Comparison of ENCODE assay signal across 8 cellular contexts in the genomic region with DNA sequence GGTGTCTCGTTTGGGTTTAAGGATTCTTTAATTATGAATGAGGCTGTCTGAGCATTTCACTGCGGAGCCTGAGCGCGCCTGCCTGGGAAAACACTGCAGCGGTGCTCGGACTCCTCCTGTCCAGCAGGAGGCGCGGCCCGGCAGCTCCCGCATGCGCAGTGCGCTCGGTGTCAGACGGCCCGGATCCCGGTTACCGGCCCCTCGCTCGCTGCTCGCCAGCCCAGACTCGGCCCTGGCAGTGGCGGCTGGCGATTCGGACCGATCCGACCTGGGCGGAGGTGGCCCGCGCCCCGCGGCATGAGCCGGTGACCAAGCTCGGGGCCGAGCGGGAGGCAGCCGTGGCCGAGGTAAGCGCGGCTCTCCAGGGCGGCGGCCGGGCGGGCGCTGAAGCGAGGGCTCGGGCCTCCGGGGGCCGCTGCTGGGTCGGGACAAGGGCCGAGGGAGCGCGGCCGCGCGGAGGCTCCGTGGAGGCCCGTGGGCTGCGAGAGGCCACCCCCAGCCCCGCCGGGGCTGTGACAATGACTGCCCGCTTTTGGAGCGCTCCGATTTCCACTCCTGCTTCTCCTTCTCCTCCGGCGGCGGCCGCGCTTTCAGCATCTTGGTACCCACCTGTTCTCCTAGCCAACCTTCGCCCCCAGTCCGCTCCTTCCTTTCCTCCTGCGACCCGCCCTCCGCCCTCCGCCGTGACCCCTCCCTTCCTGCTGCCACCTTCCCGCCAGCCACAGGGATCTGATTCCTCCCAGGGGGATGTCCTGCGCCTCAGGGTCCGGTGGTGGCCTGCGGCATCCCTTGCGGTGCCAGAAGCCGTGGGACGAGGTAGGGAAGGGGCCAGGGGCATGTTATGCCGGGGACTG. TPM values are rescaled to one million over a fixed set of nuclear protein-coding genes. Genes with fewer than 3 reads are reported as not detected.
A peak's percentile ranks its signal among the peaks of the same experiment; 100 is the strongest.
DNase-seq lines count a peak whose midpoint lies in the region; TF ChIP-seq lines count a peak whose summit lies in the region.

EXT2 (plus strand) TSS at position 173 of the 854 bp plus-strand sequence. CDS start 12,035 bp downstream, outside the sequence.

- peak within 1 kb of the TSS; percentile 2; the same call in 1 of the 2 replicates for H3K27ac ChIP-seq in SJCRH30
- H3K27ac ChIP-seq in neutrophil: peak within 1 kb of the TSS; percentile 56

- in situ Hi-C loops in HAP-1 (cut with MboI; ENCODE audit: low sequenced_read_pairs): no loop called here

- H3K27me3 ChIP-seq in HAP-1 (ENCODE audit: low read depth) (no peaks in the 10 kb centered on the region), MG63 (no peaks in the 10 kb centered on the region), SJCRH30 (no peaks in the 10 kb centered on the region), neutrophil (peaks cover 18% of the 10 kb centered on the region)

- peak within 1 kb of the TSS; percentile 67 for H3K4me3 ChIP-seq in HAP-1
- H3K4me3 ChIP-seq in MG63: peak within 1 kb of the TSS; percentile 82
- peak within 1 kb of the TSS; percentile 83 for H3K4me3 ChIP-seq in SJCRH30
- peak within 1 kb of the TSS; percentile 64 to 66 for H3K4me3 ChIP-seq in neutrophil (ENCODE audit: low read depth in 1 of 2, low read length in 1 of 2)

- TF ChIP-seq CTCF in neutrophil (IDR thresholded peaks at IDR 0.05) (peak; percentile 86), subcutaneous adipose tissue (IDR thresholded peaks at IDR 0.05; ENCODE audit: low read depth) (no peak)

- DNase-seq in GM03348 (ENCODE audit: low spot score) (peak; percentile 98), HAP-1 (ENCODE audit: low spot score in 2 of 2) (peak; percentile 73 to 89), MG63 (peak; percentile 84), SJCRH30 (peak; percentile 84 to 88), foreskin melanocyte (peak; percentile 64)
- peak; percentile 78 for DNase-seq in activated gamma-delta T cell treated with anti-CD3 and anti-CD28 coated beads, Interleukin-2, amount 50 U/mL, for 16 hours (ENCODE audit: low read depth)

- peaks cover 8% of the 10 kb centered on the region for H3K4me1 ChIP-seq in HAP-1
- H3K4me1 ChIP-seq in SJCRH30: no peaks in the 10 kb centered on the region
- peaks cover 10 to 15% of the 10 kb centered on the region in 2 experiments for H3K4me1 ChIP-seq in neutrophil (ENCODE audit: control insufficient read depth in 1 of 2, insufficient read depth in 1 of 2, low read depth in 1 of 2, low read length in 1 of 2)

- 0 out of 2 replicates have a peak, but pooled peaks cover 4% of the 10 kb centered on the region for H3K36me3 ChIP-seq in HAP-1 (replicated peaks)
- peaks cover 2% of the 10 kb centered on the region; the same call in 1 of the 2 replicates for H3K36me3 ChIP-seq in MG63
- H3K36me3 ChIP-seq in SJCRH30: no peaks in the 10 kb centered on the region
- H3K36me3 ChIP-seq in neutrophil: no peaks in the 10 kb centered on the region

- no peaks in the 10 kb centered on the region for H3K9me3 ChIP-seq in HAP-1
- no peaks in the 10 kb centered on the region for H3K9me3 ChIP-seq in MG63
- no peaks in the 10 kb centered on the region for H3K9me3 ChIP-seq in SJCRH30 (replicated peaks)
- no peaks in the 10 kb centered on the region for H3K9me3 ChIP-seq in neutrophil

RNA-seq across cellular contexts. Expression of gene EXT2, which starts in this region (rescaled TPM):
- total RNA-seq in MG63 (2014; rRNA removed; shearing (Covaris generic); ENCODE audit: low replicate concordance): 172 and 179 TPM in 2 replicates
- total RNA-seq in SJCRH30 (2014; rRNA removed; shearing (Covaris generic)): 85.0 and 91.7 TPM in 2 replicates
- 10 to 100 TPM; 48.6 to 63.9 (median 54.8) TPM for total RNA-seq in subcutaneous adipose tissue

Comparison
In these comparisons a context has a peak if more than half of its experiments do, and no peak if none do; other contexts are left out.
1. Peak in every context shown above with its lines: DNase-seq, H3K4me3 ChIP-seq and H3K27ac ChIP-seq.